ENCODE assay signal across 1 cellular context in genomic region chr4:3369781-3370660, GRCh38.
A peak's percentile ranks its signal among the peaks of the same experiment; 100 is the strongest.
TF ChIP-seq lines count a peak whose summit lies in the region.

No MANE protein-coding gene starts in this region.

TF ChIP-seq in SK-N-SH, 30 proteins besides CTCF, POLR2A, EP300 and RAD21 (continued from another document):
- peak; percentile 84 for TF ChIP-seq PBX3 (IDR thresholded peaks at IDR 0.05)
- TF ChIP-seq ZBTB33 (IDR thresholded peaks at IDR 0.05; ENCODE audit: borderline replicate concordance, low read depth), result no peak
- no peak for TF ChIP-seq RFX5 (IDR thresholded peaks at IDR 0.05; ENCODE audit: low read length)
- TF ChIP-seq MXI1 (IDR thresholded peaks at IDR 0.05; ENCODE audit: low read depth, low read length), result no peak
- TF ChIP-seq MAX (IDR thresholded peaks at IDR 0.05; ENCODE audit: low read depth), result no peak
- TF ChIP-seq FOXM1 (IDR thresholded peaks at IDR 0.05; ENCODE audit: low read depth), result no peak
- no peak for TF ChIP-seq SMC3 (IDR thresholded peaks at IDR 0.05; ENCODE audit: low read depth, low read length)
- TF ChIP-seq RXRA (IDR thresholded peaks at IDR 0.05; ENCODE audit: borderline replicate concordance, low read depth), result no peak
- TF ChIP-seq MEF2A (IDR thresholded peaks at IDR 0.05; ENCODE audit: borderline replicate concordance, low read depth), result no peak; the same call in 1 of the 2 replicates
- TF ChIP-seq POLR2AphosphoS5 (IDR thresholded peaks at IDR 0.05; ENCODE audit: low read depth, low read length), result no peak
- no peak for TF ChIP-seq USF2 (IDR thresholded peaks at IDR 0.05; ENCODE audit: borderline replicate concordance, low read depth, low read length)
- no peak for TF ChIP-seq EZH2phosphoT487 (IDR thresholded peaks at IDR 0.05; ENCODE audit: borderline replicate concordance, low read depth)
- no peak for TF ChIP-seq NRF1 (IDR thresholded peaks at IDR 0.05; ENCODE audit: low read depth, low read length)
- TF ChIP-seq IRF3 (IDR thresholded peaks at IDR 0.05; ENCODE audit: low read depth, low read length), result no peak
- TF ChIP-seq SIN3A (IDR thresholded peaks at IDR 0.05; ENCODE audit: borderline replicate concordance, low read depth, low read length), result peak; percentile 8; the same call in 1 of the 2 replicates
- no peak; the same call in 1 of the 2 replicates for TF ChIP-seq JUND (IDR thresholded peaks at IDR 0.05)
- no peak for TF ChIP-seq GABPA (IDR thresholded peaks at IDR 0.05; ENCODE audit: low read depth)
